Comparison of ENCODE assay signal across 26 cellular contexts in genomic region chr12:105256011-105256410, GRCh38. TPM values are rescaled to one million over a fixed set of nuclear protein-coding genes. Genes with fewer than 3 reads are reported as not detected.
DNase-seq lines count a peak whose midpoint lies in the region; TF ChIP-seq lines count a peak whose summit lies in the region.
"Had no signal": no experiment of that assay in that cellular context is flagged by ENCODE, and none has a peak within 500 bp of the region (broad histone marks: within the 10 kb centered on the region; RNA-seq: fewer than 3 reads in every experiment).

No MANE protein-coding gene starts in this region.

- peak overlapping the region; percentile 98 for H3K27ac ChIP-seq in SJSA1
- peak overlapping the region; percentile 4 for H3K27ac ChIP-seq in brain microvascular endothelial cell
- H3K27ac ChIP-seq in skeletal muscle tissue (ENCODE audit: low read depth, low read length) = peak overlapping the region; percentile 54
- H3K27ac ChIP-seq in SJCRH30 = no peak overlapping the region
- H3K27ac ChIP-seq in left ventricle myocardium inferior (replicated peaks) = no peak overlapping the region
- H3K27ac ChIP-seq: dorsolateral prefrontal cortex, right lobe of liver had no signal

- peaks cover 18% of the 10 kb centered on the region for H3K36me3 ChIP-seq in SJSA1
- no peaks in the 10 kb centered on the region for H3K36me3 ChIP-seq in brain microvascular endothelial cell (replicated peaks)
- H3K36me3 ChIP-seq in skeletal muscle tissue (ENCODE audit: control insufficient read depth in 3 of 3, insufficient read depth in 3 of 3, low read length in 3 of 3) = no peaks in the 10 kb centered on the region
- no peaks in the 10 kb centered on the region for H3K36me3 ChIP-seq in SJCRH30
- H3K36me3 ChIP-seq in left ventricle myocardium inferior = no peaks in the 10 kb centered on the region
- H3K36me3 ChIP-seq: adrenal gland, right lobe of liver had no signal

- intact Hi-C loops in left ventricle myocardium inferior (cut with micrococcal nuclease) = no loop called here

- in situ Hi-C loops in brain microvascular endothelial cell (cut with HindIII; ENCODE audit: low pct_ligation_motif_present, low sequenced_read_pairs) = no loop called here

- H3K4me3 ChIP-seq in SJSA1 (no peak overlapping the region), brain microvascular endothelial cell (ENCODE audit: low read depth, low read length) (no peak overlapping the region), skeletal muscle tissue (ENCODE audit: low read length in 3 of 3) (no peak overlapping the region), SJCRH30 (no peak overlapping the region), left ventricle myocardium inferior (no peak overlapping the region)
- H3K4me3 ChIP-seq: adrenal gland, dorsolateral prefrontal cortex, GM12878, right lobe of liver had no signal

- DNase-seq in ELR (ENCODE audit: low read depth) (peak; percentile 38), SJSA1 (ENCODE audit: low read depth in 1 of 2, low spot score in 2 of 2) (peak; percentile 74 to 88), brain microvascular endothelial cell (no peak), retina (no peak), SJCRH30 (no peak), GF-D8 (lab: John Stamatoyannopoulos, UW) (no peak), left ventricle myocardium inferior (no peak)
- DNase-seq: activated CD4-positive, alpha-beta memory T cell treated with anti-CD3 and anti-CD28 coated beads, Interleukin-2, amount 10 ng/mL, durations not matched to agents 7 days and 5 days; activated CD4-positive, CD25-positive, alpha-beta regulatory T cell; activated gamma-delta T cell treated with Interleukin-2 at 50 U/mL for 16 hours; activated T-cell treated with anti-CD3 and anti-CD28 coated beads for 4 hours; adrenal gland; DMS53; dorsolateral prefrontal cortex; left ventricle myocardium superior; midbrain; NCI-H187; NCI-H2227 treated with DMSO at 0.1 percent for 48 hours; NCI-H774; nephron progenitor cell; right lobe of liver; SHP77 treated with DMSO at 0.1 percent for 48 hours; substantia nigra; T-helper 2 cell had no signal

- no peak overlapping the region for H3K9ac ChIP-seq in skeletal muscle tissue (ENCODE audit: low read depth in 1 of 3, low read length in 3 of 3)

- TF ChIP-seq CTCF in brain microvascular endothelial cell (IDR thresholded peaks at IDR 0.05; ENCODE audit: low read depth, low read length, missing control alignments) = no peak
- TF ChIP-seq CTCF in left ventricle myocardium inferior (IDR thresholded peaks at IDR 0.05; ENCODE audit: borderline replicate concordance) = no peak

- H3K27me3 ChIP-seq in SJSA1 (replicated peaks) = no peaks in the 10 kb centered on the region
- H3K27me3 ChIP-seq in brain microvascular endothelial cell (replicated peaks) = no peaks in the 10 kb centered on the region
- no peaks in the 10 kb centered on the region for H3K27me3 ChIP-seq in skeletal muscle tissue (ENCODE audit: control insufficient read depth in 3 of 3, insufficient read depth in 3 of 3, low read length in 3 of 3)
- H3K27me3 ChIP-seq in SJCRH30 = no peaks in the 10 kb centered on the region
- peaks cover 6% of the 10 kb centered on the region for H3K27me3 ChIP-seq in left ventricle myocardium inferior (ENCODE audit: low read depth)
- H3K27me3 ChIP-seq: adrenal gland, right lobe of liver had no signal

- H3K4me1 ChIP-seq in SJSA1 (replicated peaks) = peaks cover 62% of the 10 kb centered on the region
- H3K4me1 ChIP-seq in skeletal muscle tissue (ENCODE audit: control insufficient read depth in 3 of 3, insufficient read depth in 3 of 3, low read length in 3 of 3) = peaks cover 0 to 10% (median 3%) of the 10 kb centered on the region in 3 donors
- H3K4me1 ChIP-seq in SJCRH30 = peaks cover 4% of the 10 kb centered on the region; the same call in 1 of the 2 replicates
- no peaks in the 10 kb centered on the region for H3K4me1 ChIP-seq in left ventricle myocardium inferior
- H3K4me1 ChIP-seq: right lobe of liver had no signal

- H3K9me3 ChIP-seq in SJSA1 (replicated peaks) = peaks cover 6% of the 10 kb centered on the region
- H3K9me3 ChIP-seq in skeletal muscle tissue (ENCODE audit: control insufficient read depth in 3 of 3, low read length in 3 of 3) = no peaks in the 10 kb centered on the region
- no peaks in the 10 kb centered on the region for H3K9me3 ChIP-seq in SJCRH30 (replicated peaks)
- no peaks in the 10 kb centered on the region for H3K9me3 ChIP-seq in left ventricle myocardium inferior (replicated peaks)
- H3K9me3 ChIP-seq: adrenal gland, right lobe of liver had no signal

RNA-seq across cellular contexts. Expression of gene APPL2, which starts 20.0 kb away (rescaled TPM):
- 519 and 584 TPM in 2 replicates for total RNA-seq in SJSA1 (2014; rRNA removed; shearing (Covaris generic))
- total RNA-seq in skeletal muscle tissue (27.1 TPM), left ventricle myocardium inferior (19.8 TPM)
- 16.1 and 17.3 TPM in 2 replicates for total RNA-seq in SJCRH30 (2014; rRNA removed; shearing (Covaris generic))

Comparison
In these comparisons a context has a peak if more than half of its experiments do, and no peak if none do; other contexts are left out.
1. DNase-seq: peak in ELR (single experiment) and SJSA1 (2 of 2); none in brain microvascular endothelial cell (single experiment), retina (single experiment), SJCRH30 (0 of 2), GF-D8 (single experiment) and left ventricle myocardium inferior (single experiment).
2. H3K27ac ChIP-seq: peak in SJSA1 (single experiment), brain microvascular endothelial cell (single experiment) and skeletal muscle tissue (single experiment); none in SJCRH30 (single experiment) and left ventricle myocardium inferior (single experiment).
3. RNA of gene APPL2, which starts 20.0 kb away (total RNA-seq): 519 to 584 TPM in SJSA1; 27.1 TPM in skeletal muscle tissue (single experiment), 19.8 TPM in left ventricle myocardium inferior (single experiment) and 16.1 to 17.3 TPM in SJCRH30; every median in the first group is over 10 times any median in the second.